Comparison of ENCODE assay signal across 24 cellular contexts in genomic region chr11:69818243-69819108, GRCh38. TPM values are rescaled to one million over a fixed set of nuclear protein-coding genes. Genes with fewer than 3 reads are reported as not detected.
DNase-seq lines count a peak whose midpoint lies in the region; FAIRE-seq and TF ChIP-seq lines count a peak whose summit lies in the region.
"Had no signal": no experiment of that assay in that cellular context is flagged by ENCODE, and none has a peak within 500 bp of the region (broad histone marks: within the 10 kb centered on the region; RNA-seq: fewer than 3 reads in every experiment).

No MANE protein-coding gene starts in this region.

- H2BK120ac ChIP-seq in H9 (ENCODE audit: low read depth, low read length, poor library complexity, severe bottlenecking) = no peak overlapping the region
- H2BK120ac ChIP-seq in mesenchymal stem cell (ENCODE audit: low read depth, low read length) = no peak overlapping the region

- no peak overlapping the region for H3K56ac ChIP-seq in H9 (ENCODE audit: insufficient read length, low read depth, low read length)

- peaks cover 97% of the 10 kb centered on the region for H3K27me3 Mint-ChIP-seq in H9 (ENCODE audit: low read depth)
- peaks cover 69% of the 10 kb centered on the region for H3K27me3 Mint-ChIP-seq in astrocyte (ENCODE audit: low read depth, unreplicated experiment)
- H3K27me3 Mint-ChIP-seq in HFFc6 (ENCODE audit: insufficient read depth) = peaks cover 33% of the 10 kb centered on the region

- H2BK20ac ChIP-seq in H9 (ENCODE audit: low read depth, low read length, poor library complexity, severe bottlenecking) = no peak overlapping the region

- H3K9ac ChIP-seq in H9 (ENCODE audit: extremely low read depth, insufficient read length, low read length) (no peak overlapping the region), astrocyte (ENCODE audit: low read length) (no peak overlapping the region), mesenchymal stem cell (ENCODE audit: low read length) (no peak overlapping the region)

- H3K4me1 ChIP-seq in A673 (ENCODE audit: insufficient read depth, low read length, poor library complexity, severe bottlenecking) (peaks cover 6% of the 10 kb centered on the region), H9 (ENCODE audit: insufficient read depth, low read length) (no peaks in the 10 kb centered on the region), astrocyte (ENCODE audit: insufficient read depth, low read length) (peaks cover 4% of the 10 kb centered on the region), mesenchymal stem cell (ENCODE audit: control insufficient read depth, insufficient read depth, low read depth, low read length) (peaks cover 18% of the 10 kb centered on the region), ascending aorta (no peaks in the 10 kb centered on the region)

- H3K27me3 ChIP-seq in A673 (replicated peaks; ENCODE audit: insufficient read depth, low read depth, low read length, poor library complexity) = peaks cover 92% of the 10 kb centered on the region
- peaks cover 60% of the 10 kb centered on the region for H3K27me3 ChIP-seq in H9 (ENCODE audit: insufficient read depth, low read length)
- H3K27me3 ChIP-seq in astrocyte (ENCODE audit: insufficient read depth, low read length) = peaks cover 61% of the 10 kb centered on the region
- H3K27me3 ChIP-seq in mesenchymal stem cell (ENCODE audit: control insufficient read depth in 1 of 2, insufficient read depth in 1 of 2, low read length in 2 of 2) = peaks cover 83 to 86% of the 10 kb centered on the region in 2 experiments
- no peaks in the 10 kb centered on the region for H3K27me3 ChIP-seq in ascending aorta

- H3K36me3 ChIP-seq in A673 (ENCODE audit: insufficient read depth, low read length, poor library complexity, severe bottlenecking) = no peaks in the 10 kb centered on the region
- H3K36me3 ChIP-seq in astrocyte (ENCODE audit: insufficient read depth, low read length) = no peaks in the 10 kb centered on the region
- H3K36me3 ChIP-seq in mesenchymal stem cell (ENCODE audit: control insufficient read depth in 1 of 2, insufficient read depth in 2 of 2, low read depth in 1 of 2, low read length in 2 of 2) = no peaks in the 10 kb centered on the region
- H3K36me3 ChIP-seq in ascending aorta = no peaks in the 10 kb centered on the region

- no peak overlapping the region for H2AFZ ChIP-seq in H9 (ENCODE audit: low read length)
- no peak overlapping the region for H2AFZ ChIP-seq in astrocyte (ENCODE audit: low read depth, low read length)
- no peak overlapping the region for H2AFZ ChIP-seq in mesenchymal stem cell (ENCODE audit: low read depth, low read length)

- BruUV-seq in A673 (replicated peaks; lab: Mats Ljungman, UMichigan) = no TSS peak

- H2BK5ac ChIP-seq in H9 (ENCODE audit: insufficient read length, low read length) (no peak overlapping the region), mesenchymal stem cell (ENCODE audit: low read depth, low read length, poor library complexity, severe bottlenecking) (no peak overlapping the region)

- H3K23ac ChIP-seq in H9 (ENCODE audit: insufficient read length, low read depth, low read length) (no peak overlapping the region), mesenchymal stem cell (ENCODE audit: low read length in 2 of 2) (no peak overlapping the region)

- intact Hi-C loops in A673 (cut with micrococcal nuclease; ENCODE audit: unreplicated experiment) = no loop called here
- intact Hi-C loops in ascending aorta (cut with DNase I) = no loop called here

- no peak for FAIRE-seq in astrocyte (lab: Jason Lieb, UNC)
- FAIRE-seq: colon, H54, TTC549 had no signal

- no peak overlapping the region for H2BK12ac ChIP-seq in H9 (ENCODE audit: insufficient read length, low read depth, low read length)
- H2BK12ac ChIP-seq in mesenchymal stem cell (ENCODE audit: low read length in 2 of 2) = no peak overlapping the region

- H3K27ac Mint-ChIP-seq in H9 (no peak overlapping the region), astrocyte (ENCODE audit: unreplicated experiment) (no peak overlapping the region), HFFc6 (no peak overlapping the region)
- H3K27ac Mint-ChIP-seq: activated CD4-positive, alpha-beta T cell treated with anti-CD3 and anti-CD28 coated beads, Interleukin-2, amount 10 ng/mL, durations not matched to agents 24 days and 14 days; CD8-positive, alpha-beta memory T cell; stimulated activated naive CD8-positive, alpha-beta T cell treated with anti-CD3 and anti-CD28 coated beads, Interleukin-15, amount 100 ng/mL, for 72 hours; type B pancreatic cell had no signal

- H3K9me3 Mint-ChIP-seq in H9 (peaks cover 0 to 6% of the 10 kb centered on the region in 2 experiments; a peak in 3 of 5 replicates), astrocyte (ENCODE audit: unreplicated experiment) (no peaks in the 10 kb centered on the region), HFFc6 (no peaks in the 10 kb centered on the region)
- H3K9me3 Mint-ChIP-seq: activated CD4-positive, alpha-beta T cell treated with anti-CD3 and anti-CD28 coated beads, Interleukin-2, amount 10 ng/mL, durations not matched to agents 24 days and 14 days; CD8-positive, alpha-beta memory T cell; stimulated activated naive CD8-positive, alpha-beta T cell treated with anti-CD3 and anti-CD28 coated beads, Interleukin-15, amount 100 ng/mL, for 72 hours; type B pancreatic cell had no signal

- H3K79me2 ChIP-seq in H9 (ENCODE audit: insufficient read depth, low read length) = no peaks in the 10 kb centered on the region
- no peaks in the 10 kb centered on the region for H3K79me2 ChIP-seq in astrocyte (ENCODE audit: insufficient read depth, low read length)

- H3K18ac ChIP-seq in H9 (ENCODE audit: insufficient read length, low read depth, low read length) (no peak overlapping the region), mesenchymal stem cell (ENCODE audit: low read depth in 1 of 2, low read length in 2 of 2) (no peak overlapping the region)

- H4K20me1 ChIP-seq in H9 (ENCODE audit: control insufficient read depth, insufficient read depth, insufficient read length) = no peaks in the 10 kb centered on the region
- no peaks in the 10 kb centered on the region for H4K20me1 ChIP-seq in astrocyte (ENCODE audit: insufficient read depth, low read length)

- no peak overlapping the region for H4K5ac ChIP-seq in H9 (ENCODE audit: insufficient read length, low read depth, low read length)

- H3K4me3 Mint-ChIP-seq in H9 (peak overlapping the region; percentile 15 to 71), astrocyte (ENCODE audit: unreplicated experiment) (no peak overlapping the region), HFFc6 (no peak overlapping the region)
- H3K4me3 Mint-ChIP-seq: activated CD4-positive, alpha-beta T cell treated with anti-CD3 and anti-CD28 coated beads, Interleukin-2, amount 10 ng/mL, durations not matched to agents 24 days and 14 days; CD8-positive, alpha-beta memory T cell; stimulated activated naive CD8-positive, alpha-beta T cell treated with anti-CD3 and anti-CD28 coated beads, Interleukin-15, amount 100 ng/mL, for 72 hours; type B pancreatic cell had no signal

- no peak overlapping the region for H3T11ph ChIP-seq in H9 (ENCODE audit: low read length)

- peak; percentile 25 for DNase-seq in A673 (ENCODE audit: low spot score)
- DNase-seq in H9 = no peak
- no peak for DNase-seq in astrocyte (ENCODE audit: low read depth)
- peak; percentile 3 for DNase-seq in mesenchymal stem cell
- no peak for DNase-seq in HFFc6
- DNase-seq in ascending aorta (ENCODE audit: low spot score in 2 of 2) = no peak
- DNase-seq in GDM1 (lab: John Stamatoyannopoulos, UW) = no peak
- no peak for DNase-seq in NCI-H1105 treated with DMSO at 0.1 percent for 48 hours (lab: John Stamatoyannopoulos, UW)
- DNase-seq: activated CD4-positive, alpha-beta T cell treated with anti-CD3 and anti-CD28 coated beads, Interleukin-2, amount 10 ng/mL, durations not matched to agents 24 days and 14 days; activated CD8-positive, alpha-beta memory T cell treated with anti-CD3 and anti-CD28 coated beads, Interleukin-2, amount 50 U/mL, for 48 hours; anterior cingulate cortex; CD8-positive, alpha-beta memory T cell; Kasumi-1; left colon; stimulated activated CD4-positive, alpha-beta T cell treated with anti-CD3 and anti-CD28 coated beads, Interleukin-1b, Interleukin-23, amount 100 ng/mL, for 48 hours; stimulated activated naive CD8-positive, alpha-beta T cell treated with anti-CD3 and anti-CD28 coated beads, Interleukin-15, amount 100 ng/mL, for 72 hours; SW 1271 had no signal

- no peak overlapping the region for H3K4ac ChIP-seq in H9 (ENCODE audit: low read depth, low read length)
- no peak overlapping the region for H3K4ac ChIP-seq in mesenchymal stem cell (ENCODE audit: low read depth in 1 of 2, low read length in 2 of 2)

- no CpG with 5 or more reads among the region's 98 CpGs for WGBS in H9 (ENCODE audit: extremely low coverage, insufficient read length, low lambda C conversion rate)
- 3% methylated on average over 90 of the region's 98 CpGs for WGBS in mesenchymal stem cell

- H2AK5ac ChIP-seq in H9 (ENCODE audit: insufficient read length, low read length) (no peak overlapping the region), mesenchymal stem cell (ENCODE audit: low read length, severe bottlenecking) (no peak overlapping the region)

- POLR2A ChIA-PET in A673 (lab: Charles Lee; ENCODE audit: low non-redundant PET) = no interaction called here

- CTCF ChIA-PET in A673 (lab: Charles Lee) = no interaction called here

- H3K36me3 Mint-ChIP-seq in H9 (ENCODE audit: insufficient read depth in 1 of 3, low read depth in 3 of 3) = no peaks in the 10 kb centered on the region; a peak in 1 of 7 replicates
- H3K36me3 Mint-ChIP-seq in astrocyte (ENCODE audit: low read depth, unreplicated experiment) = no peaks in the 10 kb centered on the region
- no peaks in the 10 kb centered on the region for H3K36me3 Mint-ChIP-seq in HFFc6 (ENCODE audit: low read depth)
- H3K36me3 Mint-ChIP-seq: CD8-positive, alpha-beta memory T cell; type B pancreatic cell had no signal

- H3K9me3 ChIP-seq in A673 (ENCODE audit: low read depth, low read length, poor library complexity, severe bottlenecking) (no peaks in the 10 kb centered on the region), H9 (ENCODE audit: control insufficient read depth, low read depth, low read length) (no peaks in the 10 kb centered on the region), astrocyte (ENCODE audit: insufficient read depth, low read depth, low read length) (no peaks in the 10 kb centered on the region), mesenchymal stem cell (ENCODE audit: control insufficient read depth, low read length) (no peaks in the 10 kb centered on the region), ascending aorta (no peaks in the 10 kb centered on the region)

- no peak overlapping the region for H4K8ac ChIP-seq in H9 (replicated peaks; ENCODE audit: insufficient read length, low read depth, low read length)
- H4K8ac ChIP-seq in mesenchymal stem cell (ENCODE audit: low read length) = no peak overlapping the region

- H4K91ac ChIP-seq in H9 (ENCODE audit: insufficient read length, low read depth, low read length) = no peak overlapping the region
- H4K91ac ChIP-seq in mesenchymal stem cell (ENCODE audit: low read length) = no peak overlapping the region

- TF ChIP-seq CTCF in A673 (conservative IDR thresholded peaks at IDR 0.05; ENCODE audit: low read depth, low read length) = no peak
- TF ChIP-seq CTCF in H9 (conservative IDR thresholded peaks at IDR 0.05) = no peak
- no peak for TF ChIP-seq CTCF in astrocyte (IDR thresholded peaks at IDR 0.05; ENCODE audit: insufficient read depth, low read depth, low read length)
- TF ChIP-seq CTCF in HFFc6 (IDR thresholded peaks at IDR 0.05) = no peak
- TF ChIP-seq CTCF in ascending aorta (IDR thresholded peaks at IDR 0.05) = no peak

- H3K4me3 ChIP-seq in A673 (ENCODE audit: low read depth, low read length, poor library complexity, severe bottlenecking) = no peak overlapping the region
- H3K4me3 ChIP-seq in astrocyte (ENCODE audit: insufficient read depth, low read depth, low read length) = no peak overlapping the region
- no peak overlapping the region for H3K4me3 ChIP-seq in mesenchymal stem cell (ENCODE audit: insufficient read depth in 1 of 2, low read depth in 1 of 2, low read length in 2 of 2)
- H3K4me3 ChIP-seq in ascending aorta = no peak overlapping the region

- H3K27ac ChIP-seq in A673 (ENCODE audit: low read depth, low read length, poor library complexity, severe bottlenecking) (no peak overlapping the region), H9 (ENCODE audit: insufficient read length, low read depth, low read length) (no peak overlapping the region), astrocyte (ENCODE audit: low read depth, low read length) (no peak overlapping the region), mesenchymal stem cell (ENCODE audit: low read length, poor library complexity, severe bottlenecking) (no peak overlapping the region), ascending aorta (no peak overlapping the region)

- H3K4me2 ChIP-seq in H9 (ENCODE audit: insufficient read depth, insufficient read length, low read length) (peak overlapping the region; percentile 45), astrocyte (ENCODE audit: low read length) (peak overlapping the region; percentile 65), mesenchymal stem cell (ENCODE audit: low read length, poor library complexity, severe bottlenecking) (peak overlapping the region; percentile 19)

- H3K4me1 Mint-ChIP-seq in H9 = peaks cover 6 to 11% of the 10 kb centered on the region in 2 experiments
- H3K4me1 Mint-ChIP-seq in astrocyte (ENCODE audit: low read depth, unreplicated experiment) = no peaks in the 10 kb centered on the region
- no peaks in the 10 kb centered on the region for H3K4me1 Mint-ChIP-seq in HFFc6 (ENCODE audit: low read depth)
- H3K4me1 Mint-ChIP-seq: CD8-positive, alpha-beta memory T cell; stimulated activated naive CD8-positive, alpha-beta T cell treated with anti-CD3 and anti-CD28 coated beads, Interleukin-15, amount 100 ng/mL, for 72 hours had no signal

- H3K14ac ChIP-seq in H9 (ENCODE audit: insufficient read depth, low read length) = no peak overlapping the region
- H3K14ac ChIP-seq in mesenchymal stem cell (ENCODE audit: low read length in 2 of 2) = no peak overlapping the region

- H3K23me2 ChIP-seq in H9 (ENCODE audit: insufficient read length, low read depth, low read length, poor library complexity, severe bottlenecking) = peaks cover 9% of the 10 kb centered on the region

- H3K79me1 ChIP-seq in H9 (ENCODE audit: insufficient read depth, low read depth, low read length, poor library complexity, severe bottlenecking) = no peaks in the 10 kb centered on the region
- no peaks in the 10 kb centered on the region for H3K79me1 ChIP-seq in mesenchymal stem cell (replicated peaks; ENCODE audit: low read length, poor library complexity, severe bottlenecking)

- H2BK15ac ChIP-seq in H9 (ENCODE audit: low read depth, low read length) (no peak overlapping the region), mesenchymal stem cell (ENCODE audit: low read depth, poor library complexity, severe bottlenecking) (no peak overlapping the region)

RNA-seq across cellular contexts. Expression of gene FGF3, which starts 0.7 kb away (rescaled TPM):
- not detected in 2 replicates for total RNA-seq in A673 (2021)
- not detected in 2 replicates for total RNA-seq in H9 (2021)
- not detected in 2 replicates for total RNA-seq in astrocyte
- not detected for polyA plus RNA-seq in mesenchymal stem cell (2013, experiment 1 of 2)
- not detected for polyA plus RNA-seq in mesenchymal stem cell (2013, experiment 2 of 2)
- total RNA-seq in HFFc6 (2021; fragmentation: NEBNext Ultra II Directional; extraction: Animal tissue kit (Norgen Biotek cat#: 25700)) = not detected
- total RNA-seq in ascending aorta = not detected
- total RNA-seq: activated CD4-positive, alpha-beta T cell treated with anti-CD3 and anti-CD28 coated beads, Interleukin-2, amount 10 ng/mL, durations not matched to agents 24 days and 14 days; CD8-positive, alpha-beta memory T cell; left colon; mucosa of gallbladder; omental fat pad; sciatic nerve had no signal
- polyA plus RNA-seq: CD8-positive, alpha-beta memory T cell had no signal

RNA-seq across cellular contexts. Expression of gene FGF4, which starts 43.3 kb away (rescaled TPM):
- total RNA-seq in A673 (2021) (not detected in 2 replicates), H9 (2021) (0.59 and 0.68 TPM in 2 replicates), astrocyte (not detected in 2 replicates), ascending aorta (not detected)
- polyA plus RNA-seq in mesenchymal stem cell (2013, experiment 1 of 2) = not detected
- not detected for polyA plus RNA-seq in mesenchymal stem cell (2013, experiment 2 of 2)
- not detected for total RNA-seq in HFFc6 (2021; fragmentation: NEBNext Ultra II Directional; extraction: Animal tissue kit (Norgen Biotek cat#: 25700))
- total RNA-seq: activated CD4-positive, alpha-beta T cell treated with anti-CD3 and anti-CD28 coated beads, Interleukin-2, amount 10 ng/mL, durations not matched to agents 24 days and 14 days; CD8-positive, alpha-beta memory T cell; left colon; mucosa of gallbladder; omental fat pad had no signal
- polyA plus RNA-seq: CD8-positive, alpha-beta memory T cell had no signal

Comparison
In these comparisons a context has a peak if more than half of its experiments do, and no peak if none do; other contexts are left out.
1. DNase-seq: peak in A673 (single experiment) and mesenchymal stem cell (single experiment); none in H9 (single experiment), astrocyte (single experiment), HFFc6 (single experiment), ascending aorta (0 of 2), GDM1 (single experiment) and NCI-H1105 treated with DMSO at 0.1 percent for 48 hours (single experiment).
2. H3K4me3 Mint-ChIP-seq: peak in H9 (2 of 2); none in astrocyte (single experiment) and HFFc6 (single experiment).
3. Peak in every context shown above with its lines, with median percentiles within 50 percentile points of each other: H3K4me2 ChIP-seq.